Comparison of ENCODE assay signal across 12 cellular contexts in genomic region chr15:51030649-51031316, GRCh38.
A peak's percentile ranks its signal among the peaks of the same experiment; 100 is the strongest.
DNase-seq lines count a peak whose midpoint lies in the region; ATAC-seq and TF ChIP-seq lines count a peak whose summit lies in the region.
"Had no signal": no experiment of that assay in that cellular context is flagged by ENCODE, and none has a peak within 500 bp of the region (broad histone marks: within the 10 kb centered on the region; RNA-seq: fewer than 3 reads in every experiment).

No MANE protein-coding gene starts in this region.

- no peak for TF ChIP-seq EP300 in gastroesophageal sphincter (IDR thresholded peaks at IDR 0.05)

- CTCF ChIA-PET in HEK293 (lab: Yijun Ruan, JAX): no interaction called here

- ATAC-seq in gastroesophageal sphincter: peak; percentile 48
- no peak for ATAC-seq in GM18505 (IDR thresholded peaks at IDR 0.05; ENCODE audit: unreplicated experiment)
- no peak for ATAC-seq in GM21619 (IDR thresholded peaks at IDR 0.05; ENCODE audit: unreplicated experiment)

- no peaks in the 10 kb centered on the region for H3K4me1 ChIP-seq in HEK293 (ENCODE audit: control insufficient read depth, insufficient read depth, low read length)
- peaks cover 0 to 8% of the 10 kb centered on the region in 2 donors for H3K4me1 ChIP-seq in ascending aorta
- peaks cover 0 to 10% (median 0%) of the 10 kb centered on the region in 3 donors for H3K4me1 ChIP-seq in gastroesophageal sphincter
- peaks cover 9 to 11% of the 10 kb centered on the region in 2 donors for H3K4me1 ChIP-seq in thyroid gland
- H3K4me1 ChIP-seq: spleen had no signal

- H3K27me3 ChIP-seq in ascending aorta: no peaks in the 10 kb centered on the region
- no peaks in the 10 kb centered on the region for H3K27me3 ChIP-seq in gastroesophageal sphincter
- H3K27me3 ChIP-seq in thyroid gland: no peaks in the 10 kb centered on the region
- H3K27me3 ChIP-seq: spleen had no signal

- H3K9me3 ChIP-seq in HEK293 (ENCODE audit: control insufficient read depth, insufficient read depth, low read depth, low read length) (no peaks in the 10 kb centered on the region), ascending aorta (no peaks in the 10 kb centered on the region), gastroesophageal sphincter (no peaks in the 10 kb centered on the region), thyroid gland (no peaks in the 10 kb centered on the region)
- H3K9me3 ChIP-seq: spleen had no signal

- H3K27ac ChIP-seq in HEK293 (ENCODE audit: extremely low read depth, low read depth, low read length): no peak overlapping the region
- peak overlapping the region; percentile 69 to 81 for H3K27ac ChIP-seq in ascending aorta
- H3K27ac ChIP-seq in gastroesophageal sphincter: peak overlapping the region in 2 of 4 donors; percentile 31 to 62
- H3K27ac ChIP-seq in thyroid gland: peak overlapping the region; percentile 7 to 48 (median 33)
- H3K27ac ChIP-seq: spleen had no signal

- intact Hi-C loops in ascending aorta (cut with DNase I): no loop called here
- intact Hi-C loops in thyroid gland (cut with DNase I): no loop called here

- H3K4me3 ChIP-seq in HEK293 (ENCODE audit: low read depth, low read length) (no peak overlapping the region), ascending aorta (no peak overlapping the region), gastroesophageal sphincter (no peak overlapping the region), thyroid gland (replicated peaks in 1 of 3) (no peak overlapping the region)
- H3K4me3 ChIP-seq: spleen had no signal

- 50 to 68% methylated on average over 3 to 4 of the region's 6 CpGs for WGBS in gastroesophageal sphincter (ENCODE audit: low coverage in 1 of 2), 2 donors
- WGBS in thyroid gland, 2 donors: 53 to 71% methylated on average over 6 of the region's 6 CpGs

- TF ChIP-seq POLR2A in gastroesophageal sphincter (IDR thresholded peaks at IDR 0.05) (no peak), thyroid gland (IDR thresholded peaks at IDR 0.05) (no peak), GM18505 (IDR thresholded peaks at IDR 0.05; ENCODE audit: borderline replicate concordance, extremely low read depth, insufficient read depth, insufficient read length) (no peak)

- POLR2A ChIA-PET in HEK293 (lab: Yijun Ruan, JAX): no interaction called here

- DNase-seq in ascending aorta (ENCODE audit: low spot score in 2 of 2): peak in 1 of 2 donors; percentile 80
- peak; percentile 65 to 69 for DNase-seq in thyroid gland
- no peak for DNase-seq in SKM-1 treated with dmso at 0.1 percent for 144 hours (lab: John Stamatoyannopoulos, UW; ENCODE audit: unreplicated experiment)
- DNase-seq in NCI-H510A treated with DMSO at 0.1 percent for 48 hours (lab: John Stamatoyannopoulos, UW): no peak
- DNase-seq: hippocampal formation; NCI-H1092; NK-92 treated with Interleukin-12 subunit alpha and Interleukin-12 subunit beta, amount 100 ng/mL, for 24 hours; spleen had no signal

- no peaks in the 10 kb centered on the region for H3K36me3 ChIP-seq in HEK293 (ENCODE audit: control insufficient read depth in 2 of 2, insufficient read depth in 1 of 2, low read length in 2 of 2)
- H3K36me3 ChIP-seq in ascending aorta: no peaks in the 10 kb centered on the region
- no peaks in the 10 kb centered on the region for H3K36me3 ChIP-seq in gastroesophageal sphincter
- H3K36me3 ChIP-seq in thyroid gland: no peaks in the 10 kb centered on the region
- H3K36me3 ChIP-seq: spleen had no signal

- TF ChIP-seq CTCF in HEK293 (tag by site-specific recombination; IDR thresholded peaks at IDR 0.05): no peak
- TF ChIP-seq CTCF in ascending aorta (IDR thresholded peaks at IDR 0.05): no peak
- no peak for TF ChIP-seq CTCF in gastroesophageal sphincter (IDR thresholded peaks at IDR 0.05)
- no peak for TF ChIP-seq CTCF in thyroid gland (IDR thresholded peaks at IDR 0.05)

TF ChIP-seq in HEK293, 187 proteins besides CTCF, POLR2A, EP300 and RAD21:
- TF ChIP-seq ZNF10 (tag by site-specific recombination; IDR thresholded peaks at IDR 0.05): peak; percentile 75; the same call in 1 of the 2 replicates
- TF ChIP-seq ZNF248 (tag by site-specific recombination; IDR thresholded peaks at IDR 0.05): no peak
TF ChIP-seq in HEK293: peak in this region for 1.

Comparison
In these comparisons a context has a peak if more than half of its experiments do, and no peak if none do; other contexts are left out.
1. DNase-seq: peak in thyroid gland (2 of 2); none in SKM-1 treated with dmso at 0.1 percent for 144 hours (single experiment) and NCI-H510A treated with DMSO at 0.1 percent for 48 hours (single experiment).